8 cellular contexts compared by ENCODE assay signal in genomic region chr19:58475714-58476497, GRCh38. TPM values are rescaled to one million over a fixed set of nuclear protein-coding genes. Genes with fewer than 3 reads are reported as not detected.
A peak's percentile ranks its signal among the peaks of the same experiment; 100 is the strongest.
DNase-seq lines count a peak whose midpoint lies in the region; ATAC-seq and TF ChIP-seq lines count a peak whose summit lies in the region.

Gene ZNF446, plus strand, starts transcription at chr19:58476352. Its CDS starts 867 bp downstream, at chr19:58477219.

- H3K4me1 ChIP-seq in Loucy (ENCODE audit: insufficient read depth, low read length, poor library complexity, severe bottlenecking), result peaks cover 24% of the 10 kb centered on the region
- peaks cover 5% of the 10 kb centered on the region for H3K4me1 ChIP-seq in RWPE2 (ENCODE audit: insufficient read depth, poor library complexity, severe bottlenecking)

- peak; percentile 80 for ATAC-seq in RWPE2 (ENCODE audit: low read depth)
- peak; percentile 84 to 93 (median 88) for ATAC-seq in natural killer cell

- H4K20me1 ChIP-seq in Loucy (ENCODE audit: insufficient read depth, low read length, poor library complexity, severe bottlenecking), result no peaks in the 10 kb centered on the region

- H3K9me3 Mint-ChIP-seq in natural killer cell, result no peaks in the 10 kb centered on the region

- peak within 1 kb of the TSS; percentile 88 for H3K9ac ChIP-seq in Loucy (ENCODE audit: low read depth, low read length, poor library complexity, severe bottlenecking)

- H3K27me3 ChIP-seq in H7 (ENCODE audit: control insufficient read depth, insufficient read depth, low read length), result no peaks in the 10 kb centered on the region
- H3K27me3 ChIP-seq in Loucy (ENCODE audit: insufficient read depth, low read length, poor library complexity, severe bottlenecking), result no peaks in the 10 kb centered on the region
- H3K27me3 ChIP-seq in RWPE2 (ENCODE audit: insufficient read depth, poor library complexity, severe bottlenecking), result no peaks in the 10 kb centered on the region

- H3K4me1 Mint-ChIP-seq in natural killer cell, result peaks cover 8 to 18% of the 10 kb centered on the region in 2 donors

- H3K4me3 Mint-ChIP-seq in natural killer cell, result peak within 1 kb of the TSS; percentile 93

- peak within 1 kb of the TSS; percentile 80 for H3K4me3 ChIP-seq in H7 (ENCODE audit: insufficient read depth, low read depth, low read length)
- peak within 1 kb of the TSS; percentile 93 for H3K4me3 ChIP-seq in Loucy (ENCODE audit: low read length, poor library complexity, severe bottlenecking)
- peak within 1 kb of the TSS; percentile 38 for H3K4me3 ChIP-seq in RWPE2 (ENCODE audit: severe bottlenecking)
- peak within 1 kb of the TSS; percentile 70 for H3K4me3 ChIP-seq in fibroblast of pulmonary artery (replicated peaks; ENCODE audit: low read depth, low read length)

- peak within 1 kb of the TSS; percentile 94 to 99 for H3K27ac Mint-ChIP-seq in natural killer cell

- no peaks in the 10 kb centered on the region for H3K36me3 Mint-ChIP-seq in natural killer cell

- TF ChIP-seq CTCF in Loucy (conservative IDR thresholded peaks at IDR 0.05; ENCODE audit: low read length) (no peak), RWPE2 (IDR thresholded peaks at IDR 0.05; ENCODE audit: poor library complexity, severe bottlenecking) (peak; percentile 6), fibroblast of pulmonary artery (IDR thresholded peaks at IDR 0.05; ENCODE audit: low read length, missing control alignments) (no peak), natural killer cell (IDR thresholded peaks at IDR 0.05) (no peak)

- peak within 1 kb of the TSS; percentile 61 for H3K27ac ChIP-seq in RWPE2 (ENCODE audit: poor library complexity, severe bottlenecking)

- H3K4me2 ChIP-seq in Loucy (ENCODE audit: low read depth, low read length, poor library complexity, severe bottlenecking), result peak within 1 kb of the TSS; percentile 83

- H3K27me3 Mint-ChIP-seq in natural killer cell (ENCODE audit: low read depth in 2 of 2), result no peaks in the 10 kb centered on the region

- H2AFZ ChIP-seq in Loucy (ENCODE audit: low read length), result peak within 1 kb of the TSS; percentile 83

- no peaks in the 10 kb centered on the region for H3K9me2 ChIP-seq in Loucy (replicated peaks; ENCODE audit: low read depth, low read length)

- H3K9me3 ChIP-seq in Loucy (ENCODE audit: insufficient read depth, low read depth, low read length), result no peaks in the 10 kb centered on the region
- no peaks in the 10 kb centered on the region for H3K9me3 ChIP-seq in RWPE2 (ENCODE audit: severe bottlenecking)

- DNase-seq in ELR (ENCODE audit: low read depth), result peak; percentile 94
- DNase-seq in H7, result peak; percentile 99
- DNase-seq in RWPE2 (ENCODE audit: low spot score), result peak; percentile 97
- peak; percentile 95 for DNase-seq in activated effector memory CD4-positive, alpha-beta T cell treated with Interleukin-2 at 50 U/mL for 16 hours
- DNase-seq in fibroblast of pulmonary artery (ENCODE audit: low read depth), result peak; percentile 98
- DNase-seq in natural killer cell, result peak; percentile 93
- peak; percentile 91 to 96 (median 95) for DNase-seq in stimulated activated naive CD4-positive, alpha-beta T cell (lab: John Stamatoyannopoulos, UW)

- intact Hi-C loops in natural killer cell (cut with micrococcal nuclease), result loop anchor here (1.0 to 2.0 kb wide), 5 partner anchors 9 to 97 kb away; partner anchors contain the start of genes MZF1, ZNF132 and ZNF324

- H3K36me3 ChIP-seq in H7 (replicated peaks; ENCODE audit: control insufficient read depth, insufficient read depth, low read length) (no peaks in the 10 kb centered on the region; the same call in none of the 2 replicates), Loucy (ENCODE audit: insufficient read depth, low read length) (peaks cover 12% of the 10 kb centered on the region; the same call in 1 of the 2 replicates), RWPE2 (ENCODE audit: low read depth) (peaks cover 8% of the 10 kb centered on the region; the same call in 1 of the 2 replicates)

- H3F3A ChIP-seq in Loucy (ENCODE audit: low read depth), result no peaks in the 10 kb centered on the region

- no peaks in the 10 kb centered on the region for H3K79me2 ChIP-seq in Loucy (ENCODE audit: insufficient read depth, low read length)

RNA-seq across cellular contexts. Expression of gene ZNF446, which starts in this region (rescaled TPM):
- total RNA-seq in H7 (2014; rRNA removed; shearing (Covaris generic)), result 7.4 and 8.4 TPM in 2 replicates
- 10 to 100 TPM; 11.9 to 14.5 (median 13.5) TPM for total RNA-seq in natural killer cell

Comparison
In these comparisons a context has a peak if more than half of its experiments do, and no peak if none do; other contexts are left out.
1. Peak in every context shown above with its lines: DNase-seq, ATAC-seq, H3K4me3 ChIP-seq and H3K27ac ChIP-seq.
2. H3K4me3 ChIP-seq: peak in every context shown above with its lines; median percentile 93 in Loucy; 80 in H7; 70 in fibroblast of pulmonary artery; 38 in RWPE2.